Comparison of ENCODE assay signal across 22 cellular contexts in genomic region chr10:83816942-83817341, GRCh38.
DNase-seq lines count a peak whose midpoint lies in the region; ATAC-seq and TF ChIP-seq lines count a peak whose summit lies in the region.
"Had no signal": no experiment of that assay in that cellular context is flagged by ENCODE, and none has a peak within 500 bp of the region (broad histone marks: within the 10 kb centered on the region; RNA-seq: fewer than 3 reads in every experiment).

No MANE protein-coding gene starts in this region.

- no peaks in the 10 kb centered on the region for H3K36me3 Mint-ChIP-seq in Caco-2 (ENCODE audit: insufficient read depth, unreplicated experiment)
- H3K36me3 Mint-ChIP-seq: activated naive CD4-positive, alpha-beta T cell treated with anti-CD3 and anti-CD28 coated beads, Interleukin-2, amount 10 ng/mL, durations not matched to agents 7 days and 5 days; stimulated activated memory B cell treated with anti-CD40 and anti-IgM and Interleukin-4, amounts not matched to agents 10 μg/mL and 1 μg/mL and 100 μg/mL, for 72 hours had no signal

- peaks cover 2% of the 10 kb centered on the region for H3K27me3 Mint-ChIP-seq in Caco-2 (ENCODE audit: insufficient read depth, unreplicated experiment)
- H3K27me3 Mint-ChIP-seq: activated naive CD4-positive, alpha-beta T cell treated with anti-CD3 and anti-CD28 coated beads, Interleukin-2, amount 10 ng/mL, durations not matched to agents 7 days and 5 days; stimulated activated memory B cell treated with anti-CD40 and anti-IgM and Interleukin-4, amounts not matched to agents 10 μg/mL and 1 μg/mL and 100 μg/mL, for 72 hours had no signal

- H3K27me3 ChIP-seq in GM06990 (replicated peaks; ENCODE audit: control insufficient read depth, insufficient read depth, low read length) (no peaks in the 10 kb centered on the region), Caco-2 (replicated peaks; ENCODE audit: control insufficient read depth, insufficient read depth, low read length) (no peaks in the 10 kb centered on the region)
- H3K27me3 ChIP-seq: BLaER1 had no signal

- TF ChIP-seq CTCF in GM06990 (IDR thresholded peaks at IDR 0.05; ENCODE audit: insufficient read depth, low read length, poor library complexity, severe bottlenecking) (no peak), Caco-2 (IDR thresholded peaks at IDR 0.05; ENCODE audit: insufficient read depth in 1 of 2, low read depth in 1 of 2, low read length in 1 of 2, severe bottlenecking in 1 of 2, unreplicated experiment in 1 of 2) (no peak)

- no TSS peak for BruUV-seq in Caco-2 (replicated peaks; lab: Mats Ljungman, UMichigan)

- POLR2A ChIA-PET in Caco-2 (lab: Charles Lee), result no interaction called here

- ATAC-seq in GM18907 (IDR thresholded peaks at IDR 0.05; ENCODE audit: unreplicated experiment) (peak; percentile 77), HG02610 (IDR thresholded peaks at IDR 0.05; ENCODE audit: unreplicated experiment) (peak; percentile 94), HG03469 (IDR thresholded peaks at IDR 0.05; ENCODE audit: unreplicated experiment) (peak; percentile 83)
- ATAC-seq: activated T-cell treated with anti-CD3 and anti-CD28 coated beads, Interleukin-2, amount 50 U/mL, for 4 hours; stimulated activated memory B cell treated with anti-CD40 and anti-IgM and Interleukin-4, amounts not matched to agents 10 μg/mL and 1 μg/mL and 100 μg/mL, for 72 hours had no signal

- H3K9me3 ChIP-seq in Caco-2, result no peaks in the 10 kb centered on the region
- H3K9me3 ChIP-seq: thoracic aorta had no signal

- H3K27ac Mint-ChIP-seq in Caco-2 (ENCODE audit: unreplicated experiment), result no peak overlapping the region
- H3K27ac Mint-ChIP-seq: activated naive CD4-positive, alpha-beta T cell treated with anti-CD3 and anti-CD28 coated beads, Interleukin-2, amount 10 ng/mL, durations not matched to agents 7 days and 5 days; stimulated activated memory B cell treated with anti-CD40 and anti-IgM and Interleukin-4, amounts not matched to agents 10 μg/mL and 1 μg/mL and 100 μg/mL, for 72 hours had no signal

- intact Hi-C loops in Caco-2 (cut with micrococcal nuclease; ENCODE audit: unreplicated experiment), result no loop called here

- H3K4me1 Mint-ChIP-seq in Caco-2 (ENCODE audit: low read depth, unreplicated experiment), result no peaks in the 10 kb centered on the region
- H3K4me1 Mint-ChIP-seq: activated naive CD4-positive, alpha-beta T cell treated with anti-CD3 and anti-CD28 coated beads, Interleukin-2, amount 10 ng/mL, durations not matched to agents 7 days and 5 days; stimulated activated memory B cell treated with anti-CD40 and anti-IgM and Interleukin-4, amounts not matched to agents 10 μg/mL and 1 μg/mL and 100 μg/mL, for 72 hours had no signal

- H3K4me3 ChIP-seq in GM06990 (replicated peaks; ENCODE audit: low read depth, low read length) (no peak overlapping the region), Caco-2 (ENCODE audit: low read depth, low read length) (no peak overlapping the region)
- H3K4me3 ChIP-seq: BLaER1, dorsolateral prefrontal cortex, thoracic aorta had no signal

- no peaks in the 10 kb centered on the region for H3K4me1 ChIP-seq in Caco-2

- H3K36me3 ChIP-seq in GM06990 (ENCODE audit: control insufficient read depth, insufficient read depth, low read length), result no peaks in the 10 kb centered on the region
- H3K36me3 ChIP-seq in Caco-2 (ENCODE audit: control insufficient read depth, insufficient read depth, low read length), result no peaks in the 10 kb centered on the region
- H3K36me3 ChIP-seq: BLaER1, thoracic aorta had no signal

- H3K9me3 Mint-ChIP-seq in Caco-2 (ENCODE audit: unreplicated experiment), result no peaks in the 10 kb centered on the region
- H3K9me3 Mint-ChIP-seq: stimulated activated memory B cell treated with anti-CD40 and anti-IgM and Interleukin-4, amounts not matched to agents 10 μg/mL and 1 μg/mL and 100 μg/mL, for 72 hours had no signal

- peak; percentile 20 for DNase-seq in GM06990 (ENCODE audit: extremely low read depth, insufficient read length)
- DNase-seq in Caco-2, result no peak
- DNase-seq in foreskin melanocyte, result no peak
- no peak for DNase-seq in KBM-7
- no peak for DNase-seq in NCI-H1105 treated with DMSO at 0.1 percent for 48 hours (lab: John Stamatoyannopoulos, UW)
- DNase-seq: activated CD4-positive, alpha-beta T cell treated with anti-CD3 and anti-CD28 coated beads for 1 hour; activated CD8-positive, alpha-beta memory T cell treated with anti-CD3 and anti-CD28 coated beads for 24 hours; activated naive CD4-positive, alpha-beta T cell treated with anti-CD3 and anti-CD28 coated beads, Interleukin-2, amount 10 ng/mL, durations not matched to agents 7 days and 5 days; activated T-cell treated with anti-CD3 and anti-CD28 coated beads, Interleukin-2, amount 50 U/mL, for 4 hours; anterior cingulate cortex; caudate nucleus; dorsolateral prefrontal cortex; H7; hypothalamus; Kasumi-1; NCI-H510A treated with DMSO at 0.1 percent for 48 hours had no signal

- no peak overlapping the region for H3K4me3 Mint-ChIP-seq in Caco-2 (ENCODE audit: unreplicated experiment)
- H3K4me3 Mint-ChIP-seq: activated naive CD4-positive, alpha-beta T cell treated with anti-CD3 and anti-CD28 coated beads, Interleukin-2, amount 10 ng/mL, durations not matched to agents 7 days and 5 days; activated T-cell treated with anti-CD3 and anti-CD28 coated beads, Interleukin-2, amount 50 U/mL, for 4 hours; stimulated activated memory B cell treated with anti-CD40 and anti-IgM and Interleukin-4, amounts not matched to agents 10 μg/mL and 1 μg/mL and 100 μg/mL, for 72 hours had no signal

- in situ Hi-C loops in KBM-7 (cut with MboI; ENCODE audit: low pct_unique_long_range_greater_than_20kb, low sequenced_read_pairs), result no loop called here

- CTCF ChIA-PET in Caco-2 (lab: Charles Lee), result no interaction called here
